ENCODE assay signal across 8 cellular contexts in the genomic region with DNA sequence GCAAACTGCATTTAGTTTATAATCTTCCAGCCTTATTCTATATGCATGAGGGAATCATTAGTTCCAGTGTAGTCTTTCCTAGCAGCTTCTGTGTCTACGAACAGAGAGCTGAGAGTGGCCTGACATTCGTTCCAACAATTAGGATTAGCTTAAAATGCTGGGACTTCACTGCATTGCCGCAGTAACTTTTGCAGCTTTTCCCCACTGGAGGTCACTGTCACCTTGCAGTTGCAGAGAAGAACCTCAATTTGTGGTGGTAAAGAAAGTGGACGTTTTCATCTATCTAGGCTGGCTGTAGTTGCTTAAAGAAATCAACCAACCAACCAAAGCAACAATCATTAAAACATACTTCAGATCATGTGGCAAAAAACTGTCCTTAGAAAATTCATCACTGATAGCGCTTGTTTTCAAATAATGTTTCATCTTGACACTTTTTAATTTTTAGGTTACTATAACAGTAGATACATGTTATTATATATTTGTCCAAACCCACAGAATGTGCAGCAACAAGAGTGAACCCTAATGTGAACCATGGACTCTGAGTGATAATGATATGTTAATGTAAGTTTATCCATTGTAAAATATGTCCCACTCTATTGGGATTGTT. TPM values are rescaled to one million over a fixed set of nuclear protein-coding genes. Genes with fewer than 3 reads are reported as not detected.
DNase-seq lines count a peak whose midpoint lies in the region; ATAC-seq and TF ChIP-seq lines count a peak whose summit lies in the region.

No MANE protein-coding gene starts in this region.

- H3K4me1 Mint-ChIP-seq in WTC11 (peaks cover 35% of the 10 kb centered on the region), mesothelial cell of epicardium (peaks cover 4% of the 10 kb centered on the region)

- H3K4me3 ChIP-seq in AG09309 (ENCODE audit: control insufficient read depth, low read depth, low read length) (no peak overlapping the region), dorsolateral prefrontal cortex (no peak overlapping the region), thyroid gland (replicated peaks in 1 of 3) (no peak overlapping the region)

- H3K27ac ChIP-seq in dorsolateral prefrontal cortex: no peak overlapping the region
- no peak overlapping the region for H3K27ac ChIP-seq in thyroid gland

- H3K9me3 Mint-ChIP-seq in WTC11: no peaks in the 10 kb centered on the region; the same call in 1 of the 2 replicates
- no peaks in the 10 kb centered on the region for H3K9me3 Mint-ChIP-seq in mesothelial cell of epicardium

- no peaks in the 10 kb centered on the region for H3K27me3 ChIP-seq in dorsolateral prefrontal cortex
- no peaks in the 10 kb centered on the region for H3K27me3 ChIP-seq in thyroid gland

- H3K36me3 Mint-ChIP-seq in WTC11 (no peaks in the 10 kb centered on the region), mesothelial cell of epicardium (no peaks in the 10 kb centered on the region)

- TF ChIP-seq POLR2A in thyroid gland (IDR thresholded peaks at IDR 0.05): no peak

- H3K36me3 ChIP-seq in thyroid gland: no peaks in the 10 kb centered on the region

- DNase-seq in AG09309 (ENCODE audit: low read depth) (no peak), NCI-H2107 (lab: John Stamatoyannopoulos, UW) (peak; percentile 19), WTC11 (ENCODE audit: low spot score) (peak; percentile 66), dorsolateral prefrontal cortex (peak in 8 of 10 donors; percentile 40 to 76 (median 56)), mesothelial cell of epicardium (ENCODE audit: low spot score in 2 of 2, unreplicated experiment in 2 of 2) (peak in 1 of 2 experiments; percentile 53), thyroid gland (peak; percentile 51 to 55), GM19238 (ENCODE audit: insufficient read length, low spot score) (no peak)

- H3K4me3 Mint-ChIP-seq in WTC11 (no peak overlapping the region), mesothelial cell of epicardium (no peak overlapping the region)

- WGBS in thyroid gland, 2 donors: 26 to 33% methylated on average over 5 of the region's 5 CpGs

- TF ChIP-seq CTCF in AG09309 (IDR thresholded peaks at IDR 0.05; ENCODE audit: control insufficient read depth, insufficient read depth, low read depth, low read length, missing control alignments) (peak; percentile 78), GM12873 (IDR thresholded peaks at IDR 0.05; ENCODE audit: insufficient read depth, low read depth, low read length, missing control alignments) (peak; percentile 76), WTC11 (IDR thresholded peaks at IDR 0.05) (peak; percentile 22; the same call in 1 of the 2 replicates), dorsolateral prefrontal cortex (IDR thresholded peaks at IDR 0.05 in 54 of 56, conservative IDR thresholded peaks at IDR 0.05 in 2 of 56; ENCODE audit: low read depth in 1 of 56, partially characterized antibody in 56 of 56) (peak; percentile 36 to 90 (median 76)), mesothelial cell of epicardium (IDR thresholded peaks at IDR 0.05; ENCODE audit: unreplicated experiment) (peak; percentile 27), thyroid gland (IDR thresholded peaks at IDR 0.05) (peak; percentile 30 to 70 (median 58))

- no peak overlapping the region for H3K27ac Mint-ChIP-seq in WTC11
- H3K27ac Mint-ChIP-seq in mesothelial cell of epicardium: no peak overlapping the region

- peaks cover 4 to 6% of the 10 kb centered on the region in 2 donors for H3K4me1 ChIP-seq in thyroid gland

- no peaks in the 10 kb centered on the region for H3K27me3 Mint-ChIP-seq in WTC11 (ENCODE audit: low read depth)
- H3K27me3 Mint-ChIP-seq in mesothelial cell of epicardium (ENCODE audit: low read depth): no peaks in the 10 kb centered on the region

- no peaks in the 10 kb centered on the region for H3K9me3 ChIP-seq in thyroid gland

- peak; percentile 55 for ATAC-seq in WTC11

- POLR2A ChIA-PET in WTC11 (lab: Charles Lee): no interaction called here

- intact Hi-C loops in dorsolateral prefrontal cortex (cut with DNase I) (loop anchor here in 1 of 2 donors (10.0 kb wide), 1 partner anchor 106 kb away; the partner anchor contains the start of gene SERPINB1), thyroid gland (cut with DNase I) (no loop called here)

- CTCF ChIA-PET in WTC11 (lab: Charles Lee): interaction anchor here (0.6 to 4.6 kb wide), 41 partner anchors 10 to 1184 kb away, joined by 3 to 88 read pairs (median 4); partner anchors contain the start of genes MYLK4, NQO2, SERPINB1 and WRNIP1

TF ChIP-seq in WTC11, 78 proteins besides CTCF, POLR2A, EP300 and RAD21 (continues in another document):
- TF ChIP-seq AR (CRISPR knock-in tag; IDR thresholded peaks at IDR 0.05) (no peak), ATF1 (CRISPR knock-in tag; IDR thresholded peaks at IDR 0.05) (no peak), FOXP4 (CRISPR knock-in tag; IDR thresholded peaks at IDR 0.05) (no peak), ZBTB21 (CRISPR knock-in tag; IDR thresholded peaks at IDR 0.05; ENCODE audit: borderline replicate concordance) (no peak)
- TF ChIP-seq, protein P1, sequence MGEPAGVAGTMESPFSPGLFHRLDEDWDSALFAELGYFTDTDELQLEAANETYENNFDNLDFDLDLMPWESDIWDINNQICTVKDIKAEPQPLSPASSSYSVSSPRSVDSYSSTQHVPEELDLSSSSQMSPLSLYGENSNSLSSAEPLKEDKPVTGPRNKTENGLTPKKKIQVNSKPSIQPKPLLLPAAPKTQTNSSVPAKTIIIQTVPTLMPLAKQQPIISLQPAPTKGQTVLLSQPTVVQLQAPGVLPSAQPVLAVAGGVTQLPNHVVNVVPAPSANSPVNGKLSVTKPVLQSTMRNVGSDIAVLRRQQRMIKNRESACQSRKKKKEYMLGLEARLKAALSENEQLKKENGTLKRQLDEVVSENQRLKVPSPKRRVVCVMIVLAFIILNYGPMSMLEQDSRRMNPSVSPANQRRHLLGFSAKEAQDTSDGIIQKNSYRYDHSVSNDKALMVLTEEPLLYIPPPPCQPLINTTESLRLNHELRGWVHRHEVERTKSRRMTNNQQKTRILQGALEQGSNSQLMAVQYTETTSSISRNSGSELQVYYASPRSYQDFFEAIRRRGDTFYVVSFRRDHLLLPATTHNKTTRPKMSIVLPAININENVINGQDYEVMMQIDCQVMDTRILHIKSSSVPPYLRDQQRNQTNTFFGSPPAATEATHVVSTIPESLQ (CRISPR knock-in tag; IDR thresholded peaks at IDR 0.05): no peak
- TF ChIP-seq, protein P2, sequence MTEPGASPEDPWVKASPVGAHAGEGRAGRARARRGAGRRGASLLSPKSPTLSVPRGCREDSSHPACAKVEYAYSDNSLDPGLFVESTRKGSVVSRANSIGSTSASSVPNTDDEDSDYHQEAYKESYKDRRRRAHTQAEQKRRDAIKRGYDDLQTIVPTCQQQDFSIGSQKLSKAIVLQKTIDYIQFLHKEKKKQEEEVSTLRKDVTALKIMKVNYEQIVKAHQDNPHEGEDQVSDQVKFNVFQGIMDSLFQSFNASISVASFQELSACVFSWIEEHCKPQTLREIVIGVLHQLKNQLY (CRISPR knock-in tag; IDR thresholded peaks at IDR 0.05): no peak

RNA-seq across cellular contexts. Expression of gene MYLK4, which starts 12.2 kb away (rescaled TPM):
- 0.05 to 0.13 TPM (median 0.11 TPM) in 3 replicates for total RNA-seq in WTC11 (2021)
- total RNA-seq in dorsolateral prefrontal cortex: 1 to 10 TPM in 119 of 120 experiments, under 1 TPM in 1; 0.46 to 3.4 (median 2.0) TPM
- 0.86 to 0.97 TPM (median 0.89 TPM) in 3 replicates for total RNA-seq in mesothelial cell of epicardium
- total RNA-seq in thyroid gland: 1 to 10 TPM in 3 of 4 donors, under 1 TPM in 1; 0.94 to 1.8 (median 1.1) TPM

RNA-seq across cellular contexts. Expression of gene WRNIP1, which starts 26.7 kb away (rescaled TPM):
- total RNA-seq in WTC11 (2021) (33.8 to 36.3 TPM (median 36.2 TPM) in 3 replicates), dorsolateral prefrontal cortex (10 to 100 TPM; 32.1 to 60.1 (median 47.7) TPM), mesothelial cell of epicardium (36.4 to 41.3 TPM (median 40.8 TPM) in 3 replicates), thyroid gland (10 to 100 TPM; 70.6 to 99.9 (median 84.1) TPM)

Comparison
In these comparisons a context has a peak if more than half of its experiments do, and no peak if none do; other contexts are left out.
1. DNase-seq: peak in NCI-H2107 (single experiment), WTC11 (single experiment), dorsolateral prefrontal cortex (8 of 10) and thyroid gland (2 of 2); none in AG09309 (single experiment) and GM19238 (single experiment).
2. CTCF ChIP-seq: peak in every context shown above with its lines; median percentile 78 in AG09309; 76 in GM12873; 76 in dorsolateral prefrontal cortex; 58 in thyroid gland; 27 in mesothelial cell of epicardium; 22 in WTC11.